In genomic region chr6:44202972-44203750, GRCh38 we compare ENCODE assay signal across 20 cellular contexts. TPM values are rescaled to one million over a fixed set of nuclear protein-coding genes. Genes with fewer than 3 reads are reported as not detected.
DNase-seq lines count a peak whose midpoint lies in the region; ATAC-seq, FAIRE-seq and TF ChIP-seq lines count a peak whose summit lies in the region.
"Had no signal": no experiment of that assay in that cellular context is flagged by ENCODE, and none has a peak within 500 bp of the region (broad histone marks: within the 10 kb centered on the region; RNA-seq: fewer than 3 reads in every experiment).

No MANE protein-coding gene starts in this region.

- no peaks in the 10 kb centered on the region for H4K20me1 ChIP-seq in IMR-90 (ENCODE audit: insufficient read depth, low read length)

- DNase-seq in IMR-90: no peak
- peak; percentile 43 for DNase-seq in choroid plexus epithelial cell (ENCODE audit: low read depth)
- DNase-seq in left colon: no peak
- no peak for DNase-seq in globus pallidus (ENCODE audit: low spot score)
- DNase-seq in D721Med (ENCODE audit: insufficient read length, low spot score): no peak
- no peak for DNase-seq in activated CD8-positive, alpha-beta T cell treated with anti-CD3 and anti-CD28 coated beads, Interleukin-2, amount 10 ng/mL, durations not matched to agents 7 days and 5 days
- DNase-seq in stimulated activated CD4-positive, alpha-beta T cell treated with anti-CD3 and anti-CD28 coated beads, Interleukin-15, amount 100 ng/mL, for 24 hours: no peak
- DNase-seq: activated CD4-positive, alpha-beta T cell treated with anti-CD3 and anti-CD28 coated beads, Interleukin-2, amount 50 U/mL, for 48 hours; AML-193; DMS153; NCI-H446 treated with DMSO at 0.1 percent for 48 hours; stimulated activated CD4-positive, alpha-beta T cell treated with anti-CD3 and anti-CD28 coated beads, Interleukin-1b, Interleukin-23, amount 100 ng/mL, for 48 hours; substantia nigra had no signal

- no peak overlapping the region for H4K5ac ChIP-seq in IMR-90 (ENCODE audit: low read depth, low read length)

- TF ChIP-seq POLR2A in IMR-90 (IDR thresholded peaks at IDR 0.05; ENCODE audit: low read depth, low read length): no peak

- no peak overlapping the region for H2BK5ac ChIP-seq in IMR-90 (ENCODE audit: low read depth, low read length, poor library complexity, severe bottlenecking)

- CTCF ChIA-PET in IMR-90 (lab: Yijun Ruan, JAX): interaction anchor here (1.6 kb wide), 1 partner anchor 11 kb away, joined by 3 read pairs; no protein-coding TSS in a partner anchor
- CTCF ChIA-PET in activated CD8-positive, alpha-beta T cell treated with anti-CD3 and anti-CD28 coated beads, Interleukin-2, amount 10 ng/mL, durations not matched to agents 7 days and 5 days (lab: Charles Lee): interaction anchor here (1.7 kb wide), 1 partner anchor 19 kb away, joined by 5 read pairs; no protein-coding TSS in a partner anchor

- H3K36me3 Mint-ChIP-seq in activated CD8-positive, alpha-beta T cell treated with anti-CD3 and anti-CD28 coated beads, Interleukin-2, amount 10 ng/mL, durations not matched to agents 7 days and 5 days (ENCODE audit: low read depth): no peaks in the 10 kb centered on the region

- ATAC-seq in IMR-90 (ENCODE audit: low read depth): no peak
- peak; percentile 64 for ATAC-seq in left colon
- no peak for ATAC-seq in activated CD8-positive, alpha-beta T cell treated with anti-CD3 and anti-CD28 coated beads, Interleukin-2, amount 10 ng/mL, durations not matched to agents 7 days and 5 days
- ATAC-seq: SK-N-SH treated with all-trans-retinoic acid at 6 μM for 48 hours had no signal

- FAIRE-seq in D721Med (lab: Jason Lieb, UNC): no peak
- FAIRE-seq: frontal cortex, GM18507 had no signal

- H3K79me1 ChIP-seq in IMR-90 (ENCODE audit: low read depth in 1 of 2, low read length in 2 of 2): no peaks in the 10 kb centered on the region

- H3K27ac Mint-ChIP-seq in activated CD8-positive, alpha-beta T cell treated with anti-CD3 and anti-CD28 coated beads, Interleukin-2, amount 10 ng/mL, durations not matched to agents 7 days and 5 days: no peak overlapping the region

- H3K9me3 Mint-ChIP-seq in activated CD8-positive, alpha-beta T cell treated with anti-CD3 and anti-CD28 coated beads, Interleukin-2, amount 10 ng/mL, durations not matched to agents 7 days and 5 days (ENCODE audit: insufficient read depth): no peaks in the 10 kb centered on the region
- H3K9me3 Mint-ChIP-seq: central memory CD8-positive, alpha-beta T cell had no signal

- no peak overlapping the region for H4K8ac ChIP-seq in IMR-90 (ENCODE audit: low read depth in 2 of 2, low read length in 2 of 2)

- H3K4ac ChIP-seq in IMR-90 (ENCODE audit: low read depth, low read length): no peak overlapping the region

- H3K36me3 ChIP-seq in IMR-90 (ENCODE audit: control insufficient read depth, insufficient read depth, low read length): no peaks in the 10 kb centered on the region
- H3K36me3 ChIP-seq: adrenal gland had no signal

- no peak overlapping the region for H3K4me3 Mint-ChIP-seq in activated CD8-positive, alpha-beta T cell treated with anti-CD3 and anti-CD28 coated beads, Interleukin-2, amount 10 ng/mL, durations not matched to agents 7 days and 5 days
- H3K4me3 Mint-ChIP-seq: central memory CD8-positive, alpha-beta T cell had no signal

- BruUV-seq in IMR-90 (replicated peaks; lab: Mats Ljungman, UMichigan): no TSS peak

- H3K4me2 ChIP-seq in IMR-90 (ENCODE audit: low read depth, low read length): no peak overlapping the region

- H2BK15ac ChIP-seq in IMR-90 (ENCODE audit: low read depth, low read length): no peak overlapping the region

- H4K91ac ChIP-seq in IMR-90 (ENCODE audit: insufficient read depth, low read depth, low read length): no peak overlapping the region

- POLR2A ChIA-PET in IMR-90 (lab: Charles Lee; ENCODE audit: unreplicated experiment): no interaction called here
- POLR2A ChIA-PET in activated CD8-positive, alpha-beta T cell treated with anti-CD3 and anti-CD28 coated beads, Interleukin-2, amount 10 ng/mL, durations not matched to agents 7 days and 5 days (lab: Charles Lee): no interaction called here

- H3K27ac ChIP-seq in IMR-90 (ENCODE audit: insufficient read depth, low read length) (no peak overlapping the region), skin epidermis (peak overlapping the region in 16 of 21 experiments; percentile 0 to 90 (median 58))

- H3K9me1 ChIP-seq in IMR-90 (ENCODE audit: insufficient read depth, low read length): no peaks in the 10 kb centered on the region

- dilution Hi-C loops in IMR-90 (cut with HindIII; ENCODE audit: low sequenced_read_pairs, unreplicated experiment): no loop called here

- TF ChIP-seq CTCF in IMR-90 (conservative IDR thresholded peaks at IDR 0.05; ENCODE audit: low read depth, low read length) (no peak), choroid plexus epithelial cell (conservative IDR thresholded peaks at IDR 0.05; ENCODE audit: low read depth, low read length) (no peak), D721Med (IDR thresholded peaks at IDR 0.05; ENCODE audit: insufficient read depth, missing control alignments) (no peak)

- no peak overlapping the region for H2AK5ac ChIP-seq in IMR-90 (ENCODE audit: low read depth, low read length)

- H3K56ac ChIP-seq in IMR-90 (ENCODE audit: extremely low read depth, insufficient read depth, low read length): no peak overlapping the region

- no peak overlapping the region for H2BK120ac ChIP-seq in IMR-90 (ENCODE audit: low read depth, low read length)

- H3K9me3 ChIP-seq in IMR-90 (ENCODE audit: control insufficient read depth, insufficient read depth, low read length): no peaks in the 10 kb centered on the region
- H3K9me3 ChIP-seq: adrenal gland had no signal

- in situ Hi-C loops in IMR-90 (cut with MboI; ENCODE audit: low sequenced_read_pairs): no loop called here

- no peak overlapping the region for H3K23ac ChIP-seq in IMR-90 (ENCODE audit: low read depth, low read length)

- no peak overlapping the region for H2AFZ ChIP-seq in IMR-90 (replicated peaks; ENCODE audit: low read length, poor library complexity)

- H3K14ac ChIP-seq in IMR-90 (replicated peaks; ENCODE audit: low read depth, low read length): no peak overlapping the region

- H3K9ac ChIP-seq in IMR-90 (ENCODE audit: low read depth, low read length): no peak overlapping the region

- intact Hi-C loops in IMR-90 (cut with micrococcal nuclease) (no loop called here), left colon (cut with DNase I, micrococcal nuclease) (no loop called here)

- H2BK20ac ChIP-seq in IMR-90 (ENCODE audit: low read depth, low read length): no peak overlapping the region

- peak overlapping the region; percentile 28 for H2AK9ac ChIP-seq in IMR-90 (replicated peaks; ENCODE audit: low read depth, low read length, poor library complexity)

- no peak for TF ChIP-seq RAD21 in IMR-90 (IDR thresholded peaks at IDR 0.05; ENCODE audit: low read length)

- WGBS in IMR-90 (ENCODE audit: extremely low coverage in 2 of 2, insufficient read length in 1 of 2), 2 experiments: 81% methylated on average over 3 of the region's 11 CpGs; no CpG with 5 or more reads in 1 of the 2 experiments

- H3K4me1 Mint-ChIP-seq in activated CD8-positive, alpha-beta T cell treated with anti-CD3 and anti-CD28 coated beads, Interleukin-2, amount 10 ng/mL, durations not matched to agents 7 days and 5 days (ENCODE audit: low read depth): no peaks in the 10 kb centered on the region
- H3K4me1 Mint-ChIP-seq: central memory CD8-positive, alpha-beta T cell had no signal

- H3K4me3 ChIP-seq in IMR-90 (ENCODE audit: insufficient read depth, low read depth, low read length) (no peak overlapping the region), choroid plexus epithelial cell (ENCODE audit: low read depth, low read length) (no peak overlapping the region), skin epidermis (no peak overlapping the region)
- H3K4me3 ChIP-seq: adrenal gland had no signal

- peaks cover 3% of the 10 kb centered on the region for H3K27me3 Mint-ChIP-seq in activated CD8-positive, alpha-beta T cell treated with anti-CD3 and anti-CD28 coated beads, Interleukin-2, amount 10 ng/mL, durations not matched to agents 7 days and 5 days (ENCODE audit: low read depth)

- H3K4me1 ChIP-seq in IMR-90 (ENCODE audit: control insufficient read depth, insufficient read depth, low read length): no peaks in the 10 kb centered on the region

- H3K27me3 ChIP-seq in IMR-90 (ENCODE audit: control insufficient read depth, insufficient read depth, low read length): peaks cover 18% of the 10 kb centered on the region
- H3K27me3 ChIP-seq: adrenal gland had no signal

- H3K18ac ChIP-seq in IMR-90 (ENCODE audit: low read depth, low read length): no peak overlapping the region

RNA-seq across cellular contexts. Expression of gene MYMX, which starts 13.6 kb away (rescaled TPM):
- total RNA-seq in IMR-90 (2012; rRNA removed) (not detected in 2 replicates), left colon (not detected)
- polyA plus RNA-seq in IMR-90 (2012; rRNA removed): not detected in 2 replicates
- polyA plus RNA-seq in IMR-90 (2012; cell fraction: cytosol; rRNA removed): not detected in 2 replicates
- not detected in 2 replicates for polyA plus RNA-seq in IMR-90 (2012; cell fraction: nucleus; rRNA removed; ENCODE audit: low replicate concordance)
- not detected for total RNA-seq in activated CD8-positive, alpha-beta T cell treated with anti-CD3 and anti-CD28 coated beads, Interleukin-2, amount 10 ng/mL, durations not matched to agents 7 days and 5 days
- total RNA-seq: frontal cortex, kidney epithelial cell had no signal

RNA-seq across cellular contexts. Expression of gene SLC29A1, which starts 20.2 kb away (rescaled TPM):
- total RNA-seq in IMR-90 (2012; rRNA removed) (4.1 and 4.7 TPM in 2 replicates), left colon (10 to 100 TPM; 13.0 to 22.8 TPM)
- polyA plus RNA-seq in IMR-90 (2012; rRNA removed): 22.1 and 23.2 TPM in 2 replicates
- 20.7 and 23.2 TPM in 2 replicates for polyA plus RNA-seq in IMR-90 (2012; cell fraction: cytosol; rRNA removed)
- 33.9 and 57.0 TPM in 2 replicates for polyA plus RNA-seq in IMR-90 (2012; cell fraction: nucleus; rRNA removed; ENCODE audit: low replicate concordance)
- 10 to 100 TPM; 49.2 to 53.4 TPM for total RNA-seq in activated CD8-positive, alpha-beta T cell treated with anti-CD3 and anti-CD28 coated beads, Interleukin-2, amount 10 ng/mL, durations not matched to agents 7 days and 5 days

RNA-seq across cellular contexts. Expression of gene HSP90AB1, which starts 43.7 kb away (rescaled TPM):
- 1,307 and 1,440 TPM in 2 replicates for total RNA-seq in IMR-90 (2012; rRNA removed)
- polyA plus RNA-seq in IMR-90 (2012; rRNA removed): 771 and 887 TPM in 2 replicates
- 246 and 656 TPM in 2 replicates for polyA plus RNA-seq in IMR-90 (2012; cell fraction: cytosol; rRNA removed)
- 158 and 414 TPM in 2 replicates for polyA plus RNA-seq in IMR-90 (2012; cell fraction: nucleus; rRNA removed; ENCODE audit: low replicate concordance)
- 100 to 1,000 TPM; 278 to 329 TPM for total RNA-seq in left colon
- 100 to 1,000 TPM; 741 to 755 TPM for total RNA-seq in activated CD8-positive, alpha-beta T cell treated with anti-CD3 and anti-CD28 coated beads, Interleukin-2, amount 10 ng/mL, durations not matched to agents 7 days and 5 days

RNA-seq across cellular contexts. Expression of gene CAPN11, which starts 44.5 kb away (rescaled TPM):
- total RNA-seq in IMR-90 (2012; rRNA removed) (not detected in 2 replicates), left colon (1 to 10 TPM in 1 of 2 donors, under 1 TPM in 1; 0.70 to 3.0 TPM)
- polyA plus RNA-seq in IMR-90 (2012; rRNA removed): not detected in 2 replicates
- 0.01 TPM in 1 of 2 replicates, not detected in the other for polyA plus RNA-seq in IMR-90 (2012; cell fraction: cytosol; rRNA removed)
- 0.10 and 0.24 TPM in 2 replicates for polyA plus RNA-seq in IMR-90 (2012; cell fraction: nucleus; rRNA removed; ENCODE audit: low replicate concordance)
- under 1 TPM; 0.58 to 0.70 TPM for total RNA-seq in activated CD8-positive, alpha-beta T cell treated with anti-CD3 and anti-CD28 coated beads, Interleukin-2, amount 10 ng/mL, durations not matched to agents 7 days and 5 days
- total RNA-seq: frontal cortex, kidney epithelial cell had no signal

RNA-seq across cellular contexts. Expression of gene SLC35B2, which starts 54.2 kb away (rescaled TPM):
- total RNA-seq in IMR-90 (2012; rRNA removed) (41.7 and 51.4 TPM in 2 replicates), left colon (10 to 100 TPM; 34.9 to 43.5 TPM)
- 89.9 and 94.8 TPM in 2 replicates for polyA plus RNA-seq in IMR-90 (2012; rRNA removed)
- polyA plus RNA-seq in IMR-90 (2012; cell fraction: cytosol; rRNA removed): 91.0 and 123 TPM in 2 replicates
- 64.5 and 76.3 TPM in 2 replicates for polyA plus RNA-seq in IMR-90 (2012; cell fraction: nucleus; rRNA removed; ENCODE audit: low replicate concordance)
- 10 to 100 TPM; 31.6 to 32.8 TPM for total RNA-seq in activated CD8-positive, alpha-beta T cell treated with anti-CD3 and anti-CD28 coated beads, Interleukin-2, amount 10 ng/mL, durations not matched to agents 7 days and 5 days
